Comparison of ENCODE assay signal across 8 cellular contexts in genomic region chr12:121802843-121803698, GRCh38. TPM values are rescaled to one million over a fixed set of nuclear protein-coding genes. Genes with fewer than 3 reads are reported as not detected.
DNase-seq lines count a peak whose midpoint lies in the region; ATAC-seq and TF ChIP-seq lines count a peak whose summit lies in the region.

No MANE protein-coding gene starts in this region.

- peaks cover 4% of the 10 kb centered on the region; the same call in 1 of the 2 replicates for H3K9me1 ChIP-seq in IMR-90 (ENCODE audit: insufficient read depth, low read length)

- WGBS in IMR-90 (ENCODE audit: extremely low coverage in 2 of 2, insufficient read length in 1 of 2), 2 experiments: 3% methylated on average over 5 of the region's 65 CpGs; no CpG with 5 or more reads in 1 of the 2 experiments
- 0 to 1% methylated on average over 22 to 40 of the region's 65 CpGs for WGBS in mesodermal cell (ENCODE audit: insufficient coverage in 2 of 2), 2 experiments

- ATAC-seq in GM21381 (IDR thresholded peaks at IDR 0.05; ENCODE audit: unreplicated experiment) (peak; percentile 39), IMR-90 (ENCODE audit: low read depth) (peak; percentile 50)

- H3K79me2 ChIP-seq in OCI-LY3 (ENCODE audit: low read length): peaks cover 83% of the 10 kb centered on the region

- peak overlapping the region; percentile 98 for H3K18ac ChIP-seq in IMR-90 (ENCODE audit: low read depth, low read length)

- CTCF ChIA-PET in IMR-90 (lab: Yijun Ruan, JAX): interaction anchor here (1.0 to 2.3 kb wide), 2 partner anchors 9 to 85 kb away, joined by 3 to 8 read pairs; partner anchors contain the start of genes PSMD9 and RHOF

- H3K27ac Mint-ChIP-seq in endothelial cell (ENCODE audit: unreplicated experiment): peak overlapping the region; percentile 100

- peak overlapping the region; percentile 82 for H3K4me3 ChIP-seq in IMR-90 (ENCODE audit: insufficient read depth, low read depth, low read length)
- peak overlapping the region; percentile 78 for H3K4me3 ChIP-seq in OCI-LY3 (ENCODE audit: low read length)
- H3K4me3 ChIP-seq in mesodermal cell (ENCODE audit: extremely low read depth, insufficient read depth, low read length, poor library complexity, severe bottlenecking): peak overlapping the region; percentile 51

- H3K27me3 ChIP-seq in IMR-90 (ENCODE audit: control insufficient read depth, insufficient read depth, low read length) (no peaks in the 10 kb centered on the region), OCI-LY3 (ENCODE audit: low read depth, low read length) (no peaks in the 10 kb centered on the region)

- H3K27ac ChIP-seq in IMR-90 (ENCODE audit: insufficient read depth, low read length) (peak overlapping the region; percentile 97), OCI-LY3 (ENCODE audit: low read length) (peak overlapping the region; percentile 97), mesodermal cell (ENCODE audit: low read depth, low read length, severe bottlenecking) (peak overlapping the region; percentile 99)

- dilution Hi-C loops in IMR-90 (cut with HindIII; ENCODE audit: low sequenced_read_pairs, unreplicated experiment): no loop called here

- no peak for TF ChIP-seq RAD21 in IMR-90 (IDR thresholded peaks at IDR 0.05; ENCODE audit: low read length)

- H3K9me3 ChIP-seq in IMR-90 (ENCODE audit: control insufficient read depth, insufficient read depth, low read length) (no peaks in the 10 kb centered on the region), OCI-LY3 (ENCODE audit: insufficient read depth, low read length) (no peaks in the 10 kb centered on the region), mesodermal cell (ENCODE audit: control insufficient read depth, low read length) (no peaks in the 10 kb centered on the region)

- POLR2A ChIA-PET in IMR-90 (lab: Charles Lee; ENCODE audit: unreplicated experiment): interaction anchor here (0.5 to 3.4 kb wide), 6 partner anchors 8 to 264 kb away, joined by 3 to 20 read pairs (median 4); no protein-coding TSS in a partner anchor

- peaks cover 10 to 48% of the 10 kb centered on the region in 2 experiments; a peak in 3 of 4 replicates for H3K79me1 ChIP-seq in IMR-90 (ENCODE audit: low read depth in 1 of 2, low read length in 2 of 2)

- peak overlapping the region; percentile 98 for H2AK9ac ChIP-seq in IMR-90 (replicated peaks; ENCODE audit: low read depth, low read length, poor library complexity)

- 0 out of 2 replicates have a peak, but pooled peaks have one; percentile 13 for TF ChIP-seq CTCF in IMR-90 (conservative IDR thresholded peaks at IDR 0.05; ENCODE audit: low read depth, low read length)
- TF ChIP-seq CTCF in OCI-LY3 (IDR thresholded peaks at IDR 0.05; ENCODE audit: low read depth, low read length): no peak
- TF ChIP-seq CTCF in endothelial cell (IDR thresholded peaks at IDR 0.05; ENCODE audit: unreplicated experiment): no peak

- peak overlapping the region; percentile 99 for H3K56ac ChIP-seq in IMR-90 (ENCODE audit: extremely low read depth, insufficient read depth, low read length)

- peaks cover 39% of the 10 kb centered on the region for H3K4me1 Mint-ChIP-seq in endothelial cell (ENCODE audit: unreplicated experiment)

- H2BK120ac ChIP-seq in IMR-90 (ENCODE audit: low read depth, low read length): peak overlapping the region; percentile 85

- H3K23ac ChIP-seq in IMR-90 (ENCODE audit: low read depth, low read length): peak overlapping the region; percentile 100

- H3K9ac ChIP-seq in IMR-90 (ENCODE audit: low read depth, low read length): peak overlapping the region; percentile 95
- H3K9ac ChIP-seq in OCI-LY3 (ENCODE audit: low read length): peak overlapping the region; percentile 98

- H3K9me3 Mint-ChIP-seq in endothelial cell (ENCODE audit: unreplicated experiment): no peaks in the 10 kb centered on the region

- H4K5ac ChIP-seq in IMR-90 (ENCODE audit: low read depth, low read length): peak overlapping the region; percentile 98

- no TSS peak for BruUV-seq in IMR-90 (replicated peaks; lab: Mats Ljungman, UMichigan)

- H3K36me3 ChIP-seq in IMR-90 (ENCODE audit: control insufficient read depth, insufficient read depth, low read length) (peaks cover 10% of the 10 kb centered on the region), OCI-LY3 (replicated peaks; ENCODE audit: low read depth, low read length) (peaks cover 24% of the 10 kb centered on the region), mesodermal cell (ENCODE audit: control insufficient read depth, insufficient read depth, low read length) (peaks cover 27% of the 10 kb centered on the region)

- H4K20me1 ChIP-seq in IMR-90 (ENCODE audit: insufficient read depth, low read length): peaks cover 25% of the 10 kb centered on the region
- peaks cover 14% of the 10 kb centered on the region; the same call in 1 of the 2 replicates for H4K20me1 ChIP-seq in OCI-LY3 (ENCODE audit: insufficient read depth, low read length)

- peak overlapping the region; percentile 99 for H3K4ac ChIP-seq in IMR-90 (ENCODE audit: low read depth, low read length)

- peak overlapping the region; percentile 97 for H3K4me3 Mint-ChIP-seq in endothelial cell (ENCODE audit: unreplicated experiment)

- H3K36me3 Mint-ChIP-seq in endothelial cell (ENCODE audit: low read depth, unreplicated experiment): peaks cover 36% of the 10 kb centered on the region

- peak; percentile 95 for TF ChIP-seq POLR2A in IMR-90 (IDR thresholded peaks at IDR 0.05; ENCODE audit: low read depth, low read length)

- peak overlapping the region; percentile 87 for H2AFZ ChIP-seq in IMR-90 (replicated peaks; ENCODE audit: low read length, poor library complexity)
- peak overlapping the region; percentile 55; the same call in 1 of the 2 replicates for H2AFZ ChIP-seq in OCI-LY3 (ENCODE audit: low read depth, low read length)

- DNase-seq in COLO668 (lab: John Stamatoyannopoulos, UW; ENCODE audit: unreplicated experiment) (peak; percentile 95), IMR-90 (peak; percentile 96), activated T-cell treated with anti-CD3 and anti-CD28 coated beads for 1 hour (ENCODE audit: low read depth) (peak; percentile 82), endothelial cell (ENCODE audit: low spot score) (peak; percentile 79)
- DNase-seq in stimulated activated CD8-positive, alpha-beta memory T cell treated with anti-CD3 and anti-CD28 coated beads, Interleukin-15, amount 100 ng/mL, for 1 hour (ENCODE audit: low read depth): peak; percentile 75

- H2BK5ac ChIP-seq in IMR-90 (ENCODE audit: low read depth, low read length, poor library complexity, severe bottlenecking): peak overlapping the region; percentile 99

- in situ Hi-C loops in IMR-90 (cut with MboI; ENCODE audit: low sequenced_read_pairs): no loop called here

- peak overlapping the region; percentile 93 to 99 for H4K8ac ChIP-seq in IMR-90 (ENCODE audit: low read depth in 2 of 2, low read length in 2 of 2)

- peak overlapping the region; percentile 65; the same call in 1 of the 3 replicates for H2BK15ac ChIP-seq in IMR-90 (ENCODE audit: low read depth, low read length)

- peaks cover 36% of the 10 kb centered on the region for H3K27me3 Mint-ChIP-seq in endothelial cell (ENCODE audit: unreplicated experiment)

- H3K4me1 ChIP-seq in IMR-90 (ENCODE audit: control insufficient read depth, insufficient read depth, low read length): peaks cover 23% of the 10 kb centered on the region
- peaks cover 42% of the 10 kb centered on the region for H3K4me1 ChIP-seq in OCI-LY3 (ENCODE audit: low read length)
- H3K4me1 ChIP-seq in mesodermal cell (ENCODE audit: control insufficient read depth, insufficient read depth, low read length, poor library complexity, severe bottlenecking): peaks cover 24% of the 10 kb centered on the region

- H3K4me2 ChIP-seq in IMR-90 (ENCODE audit: low read depth, low read length): peak overlapping the region; percentile 96
- H3K4me2 ChIP-seq in OCI-LY3 (ENCODE audit: low read length): peak overlapping the region; percentile 88

- H3K14ac ChIP-seq in IMR-90 (replicated peaks; ENCODE audit: low read depth, low read length): peak overlapping the region; percentile 100

- intact Hi-C loops in IMR-90 (cut with micrococcal nuclease): no loop called here

- H4K91ac ChIP-seq in IMR-90 (ENCODE audit: insufficient read depth, low read depth, low read length): peak overlapping the region; percentile 99

- H2BK20ac ChIP-seq in IMR-90 (ENCODE audit: low read depth, low read length): no peak overlapping the region

- H2AK5ac ChIP-seq in IMR-90 (ENCODE audit: low read depth, low read length): peak overlapping the region; percentile 97

TF ChIP-seq in IMR-90, 13 proteins besides CTCF, POLR2A, EP300 and RAD21 (continues in another document):
- TF ChIP-seq USF2 (IDR thresholded peaks at IDR 0.05; ENCODE audit: low read depth, low read length): no peak
- no peak for TF ChIP-seq CEBPB (IDR thresholded peaks at IDR 0.05; ENCODE audit: low read depth, low read length)
- 0 out of 2 replicates have a peak, but pooled peaks have one; percentile 56 for TF ChIP-seq CHD1 (IDR thresholded peaks at IDR 0.05; ENCODE audit: low read depth, low read length)
- TF ChIP-seq NFE2L2 (IDR thresholded peaks at IDR 0.05; ENCODE audit: low read depth, low read length): no peak

RNA-seq across cellular contexts. Expression of gene SETD1B, which starts 0.7 kb away (rescaled TPM):
- total RNA-seq in IMR-90 (2012; rRNA removed) (0.83 and 0.90 TPM in 2 replicates), endothelial cell (ENCODE audit: unreplicated experiment) (25.3 TPM)
- 5.1 and 5.5 TPM in 2 replicates for polyA plus RNA-seq in IMR-90 (2012; rRNA removed)
- 3.1 and 3.5 TPM in 2 replicates for polyA plus RNA-seq in IMR-90 (2012; cell fraction: cytosol; rRNA removed)
- 14.8 and 15.1 TPM in 2 replicates for polyA plus RNA-seq in IMR-90 (2012; cell fraction: nucleus; rRNA removed; ENCODE audit: low replicate concordance)
- 7.9 TPM for polyA plus RNA-seq in mesodermal cell (2013, experiment 1 of 2)
- polyA plus RNA-seq in mesodermal cell (2013, experiment 2 of 2): 7.2 TPM

RNA-seq across cellular contexts. Expression of gene RHOF, which starts 9.6 kb away (rescaled TPM):
- total RNA-seq in IMR-90 (2012; rRNA removed): 3.0 and 3.9 TPM in 2 replicates
- polyA plus RNA-seq in IMR-90 (2012; rRNA removed): 5.1 and 5.3 TPM in 2 replicates
- 4.7 and 7.8 TPM in 2 replicates for polyA plus RNA-seq in IMR-90 (2012; cell fraction: cytosol; rRNA removed)
- polyA plus RNA-seq in IMR-90 (2012; cell fraction: nucleus; rRNA removed; ENCODE audit: low replicate concordance): 14.0 and 15.7 TPM in 2 replicates
- total RNA-seq in endothelial cell (ENCODE audit: unreplicated experiment): 25.7 TPM
- polyA plus RNA-seq in mesodermal cell (2013, experiment 1 of 2): 21.6 TPM
- 20.1 TPM for polyA plus RNA-seq in mesodermal cell (2013, experiment 2 of 2)

RNA-seq across cellular contexts. Expression of gene HPD, which starts 55.6 kb away (rescaled TPM):
- total RNA-seq in IMR-90 (2012; rRNA removed) (0.18 TPM in 1 of 2 replicates, not detected in the other), endothelial cell (ENCODE audit: unreplicated experiment) (not detected)
- 0.14 and 0.15 TPM in 2 replicates for polyA plus RNA-seq in IMR-90 (2012; rRNA removed)
- polyA plus RNA-seq in IMR-90 (2012; cell fraction: cytosol; rRNA removed): 0.08 and 0.13 TPM in 2 replicates
- polyA plus RNA-seq in IMR-90 (2012; cell fraction: nucleus; rRNA removed; ENCODE audit: low replicate concordance): 0.38 and 0.45 TPM in 2 replicates
- 1.0 TPM for polyA plus RNA-seq in mesodermal cell (2013, experiment 1 of 2)
- 0.30 TPM for polyA plus RNA-seq in mesodermal cell (2013, experiment 2 of 2)

Comparison
In these comparisons a context has a peak if more than half of its experiments do, and no peak if none do; other contexts are left out.
1. Peak in every context shown above with its lines: DNase-seq, ATAC-seq, H3K4me3 ChIP-seq and H3K27ac ChIP-seq.
2. RNA of gene SETD1B, which starts 0.7 kb away (total RNA-seq): 25.3 TPM in endothelial cell (single experiment); 0.83 to 0.90 TPM in IMR-90; every median in the first group is over 10 times any median in the second.